Comparison of ENCODE assay signal across 16 cellular contexts in genomic region chr6:11621119-11621518, GRCh38.
DNase-seq lines count a peak whose midpoint lies in the region; ATAC-seq, FAIRE-seq and TF ChIP-seq lines count a peak whose summit lies in the region.
"Had no signal": no experiment of that assay in that cellular context is flagged by ENCODE, and none has a peak within 500 bp of the region (broad histone marks: within the 10 kb centered on the region; RNA-seq: fewer than 3 reads in every experiment).

No MANE protein-coding gene starts in this region.

- no TSS peak for BruUV-seq in HepG2 (replicated peaks; lab: Mats Ljungman, UMichigan)

- no peak overlapping the region for H3K9ac ChIP-seq in HepG2 (ENCODE audit: insufficient read depth, low read depth, low read length)

- H3K4me2 ChIP-seq in HepG2 (ENCODE audit: low read depth, low read length), result no peak overlapping the region

- TF ChIP-seq POLR2A in right lobe of liver (IDR thresholded peaks at IDR 0.05) (no peak), HepG2 (IDR thresholded peaks at IDR 0.05; ENCODE audit: insufficient read depth in 1 of 2, low read depth in 2 of 2, low read length in 2 of 2) (no peak)

- no peaks in the 10 kb centered on the region for H3K9me3 ChIP-seq in right lobe of liver
- H3K9me3 ChIP-seq in HepG2 (ENCODE audit: low read length), result no peaks in the 10 kb centered on the region
- H3K9me3 ChIP-seq: lower lobe of right lung, psoas muscle had no signal

- FAIRE-seq in HepG2 (lab: Jason Lieb, UNC) (no peak), islet of Langerhans (lab: Jason Lieb, UNC) (peak; percentile 13)

- ATAC-seq in right lobe of liver (peak in 3 of 4 donors; percentile 28 to 50 (median 36)), HepG2 (no peak), GM18520 (IDR thresholded peaks at IDR 0.05; ENCODE audit: unreplicated experiment) (no peak)
- ATAC-seq: naive thymus-derived CD8-positive, alpha-beta T cell; psoas muscle had no signal

- CTCF ChIA-PET in HepG2 (lab: Yijun Ruan, JAX; ENCODE audit: low intra/inter-chr PET ratio, low total read pairs), result no interaction called here

- no peaks in the 10 kb centered on the region for H4K20me1 ChIP-seq in HepG2 (ENCODE audit: insufficient read depth, low read length)

- TF ChIP-seq EP300 in HepG2 (IDR thresholded peaks at IDR 0.05; ENCODE audit: low read depth in 2 of 2, low read length in 2 of 2), result no peak
- no peak for TF ChIP-seq EP300 in HepG2 (CRISPR knock-in tag; IDR thresholded peaks at IDR 0.05; ENCODE audit: borderline replicate concordance)

- H3K79me2 ChIP-seq in HepG2 (ENCODE audit: insufficient read depth, low read length), result no peaks in the 10 kb centered on the region

- DNase-seq in right lobe of liver, result no peak
- no peak for DNase-seq in HepG2 (ENCODE audit: low spot score)
- peak; percentile 50 to 83 for DNase-seq in NCI-H524 (lab: John Stamatoyannopoulos, UW)
- no peak for DNase-seq in NOMO-1 (lab: John Stamatoyannopoulos, UW; ENCODE audit: unreplicated experiment in 2 of 2)
- no peak for DNase-seq in activated CD8-positive, alpha-beta memory T cell treated with anti-CD3 and anti-CD28 coated beads for 24 hours
- DNase-seq in RKO (ENCODE audit: low spot score), result no peak
- DNase-seq: activated B cell treated with CpG ODN at 0.5 μM for 24 hours; activated effector memory CD4-positive, alpha-beta T cell treated with anti-CD3 and anti-CD28 coated beads, Interleukin-2, amount 50 U/mL, for 16 hours; foreskin melanocyte; GF-D8; lower lobe of right lung; naive thymus-derived CD8-positive, alpha-beta T cell; psoas muscle; Right ventricle myocardium superior had no signal

- 80% methylated on average over 4 of the region's 5 CpGs for WGBS in right lobe of liver (ENCODE audit: insufficient coverage, low coverage, low lambda C conversion rate, missing lambda C conversion rate)
- WGBS in HepG2 (ENCODE audit: low lambda C conversion rate), result 22% methylated on average over 5 of the region's 5 CpGs

- H2AFZ ChIP-seq in HepG2 (ENCODE audit: low read length), result no peak overlapping the region

- H3K36me3 ChIP-seq in right lobe of liver (no peaks in the 10 kb centered on the region), HepG2 (replicated peaks in 1 of 2; ENCODE audit: control insufficient read depth in 1 of 2, insufficient read depth in 2 of 2, low read length in 2 of 2) (no peaks in the 10 kb centered on the region)
- H3K36me3 ChIP-seq: lower lobe of right lung had no signal

- TF ChIP-seq CTCF in right lobe of liver (IDR thresholded peaks at IDR 0.05) (no peak), HepG2 (CRISPR knock-in tag; IDR thresholded peaks at IDR 0.05) (no peak)

- H3K27ac ChIP-seq in right lobe of liver (no peak overlapping the region), HepG2 (ENCODE audit: extremely low read length, insufficient read depth, low read length) (no peak overlapping the region)
- H3K27ac ChIP-seq: lower lobe of right lung, psoas muscle had no signal

- H3K4me3 ChIP-seq in right lobe of liver (no peak overlapping the region), HepG2 (replicated peaks in 1 of 3; ENCODE audit: insufficient read depth in 1 of 3, low read depth in 2 of 3, low read length in 3 of 3) (no peak overlapping the region)
- H3K4me3 ChIP-seq: lower lobe of right lung, psoas muscle had no signal

- H3K4me1 ChIP-seq in right lobe of liver (no peaks in the 10 kb centered on the region), HepG2 (ENCODE audit: insufficient read depth, low read length) (no peaks in the 10 kb centered on the region)
- H3K4me1 ChIP-seq: lower lobe of right lung, psoas muscle had no signal

- no peak for TF ChIP-seq RAD21 in HepG2 (CRISPR knock-in tag; IDR thresholded peaks at IDR 0.05)

- intact Hi-C loops in right lobe of liver (cut with DNase I), result no loop called here
- intact Hi-C loops in HepG2 (cut with micrococcal nuclease; ENCODE audit: unreplicated experiment), result no loop called here

- in situ Hi-C loops in HepG2 (cut with HindIII; ENCODE audit: extremely low pct_ligation_motif_present, low pct_unique_long_range_greater_than_20kb), result no loop called here

- POLR2A ChIA-PET in HepG2 (lab: Yijun Ruan, JAX), result no interaction called here

- H3K27me3 ChIP-seq in right lobe of liver (no peaks in the 10 kb centered on the region), HepG2 (ENCODE audit: control insufficient read depth in 1 of 2, insufficient read depth in 2 of 2, low read length in 2 of 2) (peaks cover 0 to 9% of the 10 kb centered on the region in 2 experiments; a peak in 2 of 5 replicates)

TF ChIP-seq in HepG2, 621 proteins besides CTCF, POLR2A, EP300 and RAD21 (continues in another document):
- TF ChIP-seq NFAT5 (CRISPR knock-in tag; IDR thresholded peaks at IDR 0.05) (no peak), ZSCAN30 (CRISPR knock-in tag; IDR thresholded peaks at IDR 0.05) (no peak), ZNF207 (IDR thresholded peaks at IDR 0.05; ENCODE audit: borderline replicate concordance) (no peak), PLSCR1 (CRISPR knock-in tag; IDR thresholded peaks at IDR 0.05; ENCODE audit: borderline replicate concordance) (no peak), ZBTB37 (CRISPR knock-in tag; IDR thresholded peaks at IDR 0.05) (no peak), PATZ1 (CRISPR knock-in tag; IDR thresholded peaks at IDR 0.05) (no peak), ZBTB8A (CRISPR knock-in tag; IDR thresholded peaks at IDR 0.05; ENCODE audit: borderline replicate concordance, low read depth) (no peak), ATAD3A (CRISPR knock-in tag; IDR thresholded peaks at IDR 0.05) (no peak)

Comparison
In these comparisons a context has a peak if more than half of its experiments do, and no peak if none do; other contexts are left out.
1. ATAC-seq: peak in right lobe of liver (3 of 4); none in HepG2 (single experiment) and GM18520 (single experiment).
2. DNase-seq: peak in NCI-H524 (2 of 2); none in right lobe of liver (0 of 3), HepG2 (single experiment), NOMO-1 (0 of 2), activated CD8-positive, alpha-beta memory T cell treated with anti-CD3 and anti-CD28 coated beads for 24 hours (single experiment) and RKO (single experiment).